28 cellular contexts compared by ENCODE assay signal in the genomic region with DNA sequence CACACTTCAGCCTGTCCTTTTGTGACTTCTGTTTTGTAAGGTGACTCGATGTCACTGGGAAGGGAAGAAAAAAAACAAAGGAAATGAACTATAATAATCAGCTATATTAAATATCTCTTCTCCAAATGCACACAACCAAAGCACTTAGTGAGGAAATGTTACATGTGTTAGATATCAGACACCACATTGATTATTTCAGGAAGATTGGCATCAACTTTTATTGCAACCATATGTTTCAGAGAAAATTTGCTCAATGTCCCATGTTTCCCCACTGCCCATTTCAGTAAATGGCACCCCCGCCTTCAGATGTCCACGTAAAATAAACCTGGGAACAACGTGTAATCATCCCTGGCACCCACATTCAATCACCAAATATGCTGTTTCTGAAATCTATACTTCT.
"Had no signal": no experiment of that assay in that cellular context is flagged by ENCODE, and none has a peak within 500 bp of the region (broad histone marks: within the 10 kb centered on the region; RNA-seq: fewer than 3 reads in every experiment).

No MANE protein-coding gene starts in this region.

- H3K36me3 ChIP-seq: thoracic aorta, thyroid gland, transverse colon, uterus had no signal

- DNase-seq: stimulated activated CD4-positive, alpha-beta T cell treated with anti-CD3 and anti-CD28 coated beads, Interleukin-2, amount 100 ng/mL, for 48 hours; stimulated activated CD4-positive, alpha-beta T cell treated with anti-CD3 and anti-CD28 coated beads, Interleukin-4, amount 100 ng/mL, for 1 hour; stimulated activated CD4-positive, alpha-beta T cell treated with anti-CD3 and anti-CD28 coated beads, Interleukin-4, amount 100 ng/mL, for 24 hours; stimulated activated CD4-positive, alpha-beta T cell treated with anti-CD3 and anti-CD28 coated beads, Interleukin-4, amount 100 ng/mL, for 4 hours; stimulated activated CD8-positive, alpha-beta memory T cell treated with anti-CD3 and anti-CD28 coated beads, Interleukin-4, amount 100 ng/mL, for 48 hours; stimulated activated naive B cell treated with anti-CD40 and anti-IgM and Interleukin-4, amounts not matched to agents 10 μg/mL and 1 μg/mL and 100 μg/mL, for 72 hours; stimulated activated naive CD4-positive, alpha-beta T cell; stimulated activated naive CD4-positive, alpha-beta T cell treated with Interleukin-2 at 50 U/mL for 16 hours; stimulated activated naive CD8-positive, alpha-beta T cell treated with anti-CD3 and anti-CD28 coated beads, Interleukin-15, amount 100 ng/mL, for 72 hours; stimulated activated naive CD8-positive, alpha-beta T cell treated with anti-CD3 and anti-CD28 coated beads, Interleukin-15, Interleukin-2, amounts not matched to agents 100 U/mL and 50 U/mL, for 24 hours; stomach; substantia nigra; testis; thyroid gland; tibial artery; transverse colon; trophoblast cell; upper lobe of left lung; upper lobe of right lung; uterus had no signal

- H3K36me3 Mint-ChIP-seq: stimulated activated effector memory CD8-positive, alpha-beta T cell treated with anti-CD3 and anti-CD28 coated beads, Interleukin-12 subunit alpha, Interleukin-12 subunit beta, amount 100 ng/mL, for 72 hours; stimulated activated memory B cell treated with anti-CD40 and anti-IgM and Interleukin-4, amounts not matched to agents 10 μg/mL and 1 μg/mL and 100 μg/mL, for 72 hours; stimulated activated naive B cell treated with anti-CD40 and anti-IgM and Interleukin-4, amounts not matched to agents 10 μg/mL and 1 μg/mL and 100 μg/mL, for 72 hours had no signal

- H3K4me3 Mint-ChIP-seq: stimulated activated effector memory CD8-positive, alpha-beta T cell treated with anti-CD3 and anti-CD28 coated beads, Interleukin-12 subunit alpha, Interleukin-12 subunit beta, amount 100 ng/mL, for 72 hours; stimulated activated memory B cell treated with anti-CD40 and anti-IgM and Interleukin-4, amounts not matched to agents 10 μg/mL and 1 μg/mL and 100 μg/mL, for 72 hours; stimulated activated naive B cell treated with anti-CD40 and anti-IgM and Interleukin-4, amounts not matched to agents 10 μg/mL and 1 μg/mL and 100 μg/mL, for 72 hours; stimulated activated naive CD8-positive, alpha-beta T cell treated with anti-CD3 and anti-CD28 coated beads, Interleukin-15, amount 100 ng/mL, for 72 hours; stimulated activated naive CD8-positive, alpha-beta T cell treated with anti-CD3 and anti-CD28 coated beads, Interleukin-15, Interleukin-2, amounts not matched to agents 100 ng/mL and 50 ng/mL, for 24 hours; type B pancreatic cell had no signal

- H3K27ac ChIP-seq: stomach, suprapubic skin, testis, thoracic aorta, thyroid gland, tibial artery, tibial nerve, transverse colon, upper lobe of left lung, upper lobe of right lung, uterus, vagina had no signal

- ATAC-seq: stimulated activated effector memory CD8-positive, alpha-beta T cell treated with anti-CD3 and anti-CD28 coated beads, Interleukin-12 subunit alpha, Interleukin-12 subunit beta, amount 100 ng/mL, for 72 hours; stimulated activated naive B cell treated with anti-CD40 and anti-IgM and Interleukin-4, amounts not matched to agents 10 μg/mL and 1 μg/mL and 100 μg/mL, for 72 hours; stimulated activated naive CD8-positive, alpha-beta T cell treated with anti-CD3 and anti-CD28 coated beads, Interleukin-15, amount 100 ng/mL, for 72 hours; stimulated activated naive CD8-positive, alpha-beta T cell treated with anti-CD3 and anti-CD28 coated beads, Interleukin-15, Interleukin-2, amounts not matched to agents 100 U/mL and 50 U/mL, for 24 hours; upper lobe of right lung had no signal

- H3K4me3 ChIP-seq: stomach, suprapubic skin, testis, thoracic aorta, thyroid gland, tibial artery, tibial nerve, transverse colon, upper lobe of left lung, upper lobe of right lung, uterus, vagina had no signal

- H3K27me3 Mint-ChIP-seq: stimulated activated memory B cell treated with anti-CD40 and anti-IgM and Interleukin-4, amounts not matched to agents 10 μg/mL and 1 μg/mL and 100 μg/mL, for 72 hours; type B pancreatic cell had no signal

- H3K27me3 ChIP-seq: stomach, suprapubic skin, testis, thyroid gland, tibial artery, tibial nerve, transverse colon, upper lobe of left lung, upper lobe of right lung, uterus, vagina had no signal

- H3K27ac Mint-ChIP-seq: stimulated activated effector memory CD8-positive, alpha-beta T cell treated with anti-CD3 and anti-CD28 coated beads, Interleukin-12 subunit alpha, Interleukin-12 subunit beta, amount 100 ng/mL, for 72 hours; stimulated activated memory B cell treated with anti-CD40 and anti-IgM and Interleukin-4, amounts not matched to agents 10 μg/mL and 1 μg/mL and 100 μg/mL, for 72 hours; stimulated activated naive B cell treated with anti-CD40 and anti-IgM and Interleukin-4, amounts not matched to agents 10 μg/mL and 1 μg/mL and 100 μg/mL, for 72 hours; stimulated activated naive CD8-positive, alpha-beta T cell treated with anti-CD3 and anti-CD28 coated beads, Interleukin-15, amount 100 ng/mL, for 72 hours; stimulated activated naive CD8-positive, alpha-beta T cell treated with anti-CD3 and anti-CD28 coated beads, Interleukin-15, Interleukin-2, amounts not matched to agents 100 ng/mL and 50 ng/mL, for 24 hours had no signal

- H3K4me1 ChIP-seq: stomach, suprapubic skin, testis, tibial nerve, transverse colon, upper lobe of left lung, upper lobe of right lung, uterus, vagina had no signal

- H3K9me3 ChIP-seq: stomach, suprapubic skin, testis, thoracic aorta, thyroid gland, tibial artery, tibial nerve, transverse colon, upper lobe of left lung, upper lobe of right lung, uterus, vagina had no signal

- H3K4me1 Mint-ChIP-seq: stimulated activated effector memory CD8-positive, alpha-beta T cell treated with anti-CD3 and anti-CD28 coated beads, Interleukin-12 subunit alpha, Interleukin-12 subunit beta, amount 100 ng/mL, for 72 hours had no signal

- H3K9me3 Mint-ChIP-seq: stimulated activated effector memory CD8-positive, alpha-beta T cell treated with anti-CD3 and anti-CD28 coated beads, Interleukin-12 subunit alpha, Interleukin-12 subunit beta, amount 100 ng/mL, for 72 hours; stimulated activated memory B cell treated with anti-CD40 and anti-IgM and Interleukin-4, amounts not matched to agents 10 μg/mL and 1 μg/mL and 100 μg/mL, for 72 hours; stimulated activated naive B cell treated with anti-CD40 and anti-IgM and Interleukin-4, amounts not matched to agents 10 μg/mL and 1 μg/mL and 100 μg/mL, for 72 hours; stimulated activated naive CD8-positive, alpha-beta T cell treated with anti-CD3 and anti-CD28 coated beads, Interleukin-15, amount 100 ng/mL, for 72 hours; stimulated activated naive CD8-positive, alpha-beta T cell treated with anti-CD3 and anti-CD28 coated beads, Interleukin-15, Interleukin-2, amounts not matched to agents 100 ng/mL and 50 ng/mL, for 24 hours; type B pancreatic cell had no signal
